ENCODE assay signal across 8 cellular contexts in the genomic region with DNA sequence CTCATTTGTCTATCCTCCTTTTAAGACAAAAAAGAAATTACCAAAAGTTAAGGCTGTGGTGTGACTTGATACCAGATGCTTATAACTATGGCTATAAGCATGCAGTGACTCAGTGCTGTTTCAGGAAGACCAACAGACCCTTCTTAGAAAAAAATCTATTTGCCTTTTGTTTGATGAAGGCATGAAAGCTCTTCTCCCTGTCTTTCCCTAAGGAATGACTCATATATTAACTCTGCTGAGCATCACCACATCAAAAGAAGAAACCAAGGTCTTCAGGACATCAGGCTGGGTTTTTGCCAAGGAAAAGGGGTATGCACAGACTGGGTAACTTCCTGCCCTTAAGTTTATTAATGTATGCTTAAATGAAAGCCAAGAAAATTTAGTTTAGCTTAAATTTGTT. TPM values are rescaled to one million over a fixed set of nuclear protein-coding genes. Genes with fewer than 3 reads are reported as not detected.
DNase-seq lines count a peak whose midpoint lies in the region; ATAC-seq and TF ChIP-seq lines count a peak whose summit lies in the region.

No MANE protein-coding gene starts in this region.

- ATAC-seq in GM21737 (IDR thresholded peaks at IDR 0.05; ENCODE audit: unreplicated experiment), result no peak
- ATAC-seq in GM18873 (IDR thresholded peaks at IDR 0.05; ENCODE audit: low FRiP score, unreplicated experiment), result no peak

- DNase-seq in DMS 273 (lab: John Stamatoyannopoulos, UW; ENCODE audit: unreplicated experiment), result peak; percentile 55
- DNase-seq in DMS 273 treated with DMSO at 0.1 percent for 48 hours (lab: John Stamatoyannopoulos, UW), result no peak
- peak; percentile 99 for DNase-seq in SW480 (ENCODE audit: low spot score)
- peak; percentile 74 for DNase-seq in epithelial cell of proximal tubule (ENCODE audit: low read depth)
- DNase-seq in superior temporal gyrus (ENCODE audit: extremely low spot score), result no peak

- H3K27ac ChIP-seq in skeletal muscle tissue (ENCODE audit: low read depth, low read length), result peak overlapping the region; percentile 74

- H3K27me3 ChIP-seq in skeletal muscle tissue (ENCODE audit: control insufficient read depth in 3 of 3, insufficient read depth in 3 of 3, low read length in 3 of 3), result no peaks in the 10 kb centered on the region

- H3K9ac ChIP-seq in skeletal muscle tissue (ENCODE audit: low read depth in 1 of 3, low read length in 3 of 3), result no peak overlapping the region

- H3K4me1 ChIP-seq in skeletal muscle tissue (ENCODE audit: control insufficient read depth in 3 of 3, insufficient read depth in 3 of 3, low read length in 3 of 3), result no peaks in the 10 kb centered on the region

- H3K36me3 ChIP-seq in skeletal muscle tissue (ENCODE audit: control insufficient read depth in 3 of 3, insufficient read depth in 3 of 3, low read length in 3 of 3), result peaks cover 0 to 2% (median 0%) of the 10 kb centered on the region in 3 donors

- H3K4me3 ChIP-seq in epithelial cell of proximal tubule (ENCODE audit: low read depth, low read length) (no peak overlapping the region), skeletal muscle tissue (ENCODE audit: low read length in 3 of 3) (no peak overlapping the region)

- no peaks in the 10 kb centered on the region for H3K9me3 ChIP-seq in skeletal muscle tissue (ENCODE audit: control insufficient read depth in 3 of 3, low read length in 3 of 3)

- TF ChIP-seq CTCF in epithelial cell of proximal tubule (conservative IDR thresholded peaks at IDR 0.05; ENCODE audit: low read depth, low read length), result no peak

RNA-seq across cellular contexts. Expression of a gene that starts 47.1 kb away (rescaled TPM):
- 127 and 232 TPM in 2 replicates for total RNA-seq in epithelial cell of proximal tubule
- 128 TPM for total RNA-seq in skeletal muscle tissue

RNA-seq across cellular contexts. Expression of a gene that starts 47.3 kb away (rescaled TPM):
- total RNA-seq in epithelial cell of proximal tubule, result 44.4 and 44.6 TPM in 2 replicates
- 18.3 TPM for total RNA-seq in skeletal muscle tissue

Comparison
In these comparisons a context has a peak if more than half of its experiments do, and no peak if none do; other contexts are left out.
1. DNase-seq: peak in DMS 273 (single experiment), SW480 (single experiment) and epithelial cell of proximal tubule (single experiment); none in DMS 273 treated with DMSO at 0.1 percent for 48 hours (single experiment) and superior temporal gyrus (single experiment).